Comparison of ENCODE assay signal across 10 cellular contexts in the genomic region with DNA sequence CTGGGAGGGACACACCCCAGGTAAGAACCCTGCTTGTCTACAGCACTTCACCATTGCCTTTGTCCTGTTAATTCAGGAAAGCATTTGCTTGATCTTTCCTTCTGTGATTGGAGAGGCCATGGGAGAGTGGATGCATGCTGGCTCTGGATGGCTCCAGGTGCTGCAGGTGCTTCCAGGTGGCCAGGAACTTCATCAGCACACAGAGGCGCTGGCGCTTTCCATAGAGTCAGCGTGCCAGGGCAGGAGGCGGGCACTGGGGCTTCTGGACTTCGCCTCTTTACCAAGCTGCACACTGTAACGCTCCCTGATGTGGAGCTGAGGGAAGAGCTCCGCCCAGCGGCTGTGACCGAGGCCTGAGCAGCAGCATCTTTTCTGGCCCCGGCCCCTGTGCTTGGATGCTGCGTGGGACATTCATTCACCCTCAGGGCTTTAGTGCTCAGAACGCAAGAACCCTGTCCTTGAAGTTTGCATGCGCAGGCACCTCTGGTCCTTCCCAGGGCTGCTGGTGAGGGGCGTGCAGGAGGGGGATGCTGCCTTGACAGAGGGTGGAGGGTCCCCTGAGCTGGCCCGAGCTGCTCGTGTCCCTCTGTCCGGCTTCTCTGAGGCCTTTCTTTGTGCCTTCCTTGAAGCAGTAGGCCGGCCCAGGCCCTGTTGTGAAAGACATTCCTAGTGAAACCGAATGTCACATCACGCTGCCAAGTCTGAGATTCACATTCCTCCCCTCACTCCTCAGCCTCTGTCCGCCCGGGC. TPM values are rescaled to one million over a fixed set of nuclear protein-coding genes. Genes with fewer than 3 reads are reported as not detected.
DNase-seq lines count a peak whose midpoint lies in the region; ATAC-seq and TF ChIP-seq lines count a peak whose summit lies in the region.
"Had no signal": no experiment of that assay in that cellular context is flagged by ENCODE, and none has a peak within 500 bp of the region (broad histone marks: within the 10 kb centered on the region; RNA-seq: fewer than 3 reads in every experiment).

No MANE protein-coding gene starts in this region.

- no peak for ATAC-seq in CD4-positive, alpha-beta T cell (ENCODE audit: poor library complexity)
- no peak for ATAC-seq in naive thymus-derived CD4-positive, alpha-beta T cell
- no peak for ATAC-seq in GM18867 (IDR thresholded peaks at IDR 0.05; ENCODE audit: unreplicated experiment)
- ATAC-seq in GM21786 (IDR thresholded peaks at IDR 0.05; ENCODE audit: unreplicated experiment): no peak

- no peak overlapping the region for H3K4me3 ChIP-seq in effector memory CD4-positive, alpha-beta T cell (ENCODE audit: insufficient read depth, low read depth, low read length, poor library complexity, severe bottlenecking)
- H3K4me3 ChIP-seq in naive thymus-derived CD4-positive, alpha-beta T cell (ENCODE audit: low read length): no peak overlapping the region
- H3K4me3 ChIP-seq: smooth muscle cell had no signal

- peak overlapping the region; percentile 93 for H3K4me3 Mint-ChIP-seq in CD4-positive, alpha-beta T cell
- H3K4me3 Mint-ChIP-seq in naive thymus-derived CD4-positive, alpha-beta T cell: peak overlapping the region in 4 of 10 donors; percentile 52 to 97 (median 60)

- H3K9me3 Mint-ChIP-seq in CD4-positive, alpha-beta T cell: no peaks in the 10 kb centered on the region
- peaks cover 0 to 8% (median 0%) of the 10 kb centered on the region in 11 donors for H3K9me3 Mint-ChIP-seq in naive thymus-derived CD4-positive, alpha-beta T cell

- peak overlapping the region; percentile 98 for H3K27ac Mint-ChIP-seq in CD4-positive, alpha-beta T cell
- H3K27ac Mint-ChIP-seq in naive thymus-derived CD4-positive, alpha-beta T cell: peak overlapping the region; percentile 99 to 100 (median 100)

- POLR2A ChIA-PET in CD4-positive, alpha-beta T cell (lab: Charles Lee): interaction anchor here (4.2 to 4.9 kb wide), 2 partner anchors 12 to 65 kb away, joined by 71 to 76 read pairs; a partner anchor contains a TSS
- POLR2A ChIA-PET in naive thymus-derived CD4-positive, alpha-beta T cell (lab: Charles Lee): interaction anchor here (0.5 to 7.0 kb wide), 3 partner anchors 10 to 65 kb away, joined by 3 to 71 read pairs (median 44); a partner anchor contains a TSS

- H3K4me1 Mint-ChIP-seq in CD4-positive, alpha-beta T cell (ENCODE audit: low read depth): peaks cover 46% of the 10 kb centered on the region
- H3K4me1 Mint-ChIP-seq in naive thymus-derived CD4-positive, alpha-beta T cell: peaks cover 22 to 54% (median 42%) of the 10 kb centered on the region in 7 donors

- intact Hi-C loops in CD4-positive, alpha-beta T cell (cut with DNase I, micrococcal nuclease): loop anchor here in 1 of 2 experiments (5.0 kb wide), 1 partner anchor 702 kb away; no protein-coding TSS in a partner anchor
- intact Hi-C loops in naive thymus-derived CD4-positive, alpha-beta T cell (cut with micrococcal nuclease): loop anchor here (10.0 kb wide), 3 partner anchors 515 to 655 kb away; a partner anchor contains a TSS

- no peaks in the 10 kb centered on the region for H3K9me3 ChIP-seq in CD4-positive, alpha-beta T cell (ENCODE audit: control insufficient read depth, low read length)
- H3K9me3 ChIP-seq in effector memory CD4-positive, alpha-beta T cell (ENCODE audit: control insufficient read depth, low read length): no peaks in the 10 kb centered on the region
- H3K9me3 ChIP-seq in naive thymus-derived CD4-positive, alpha-beta T cell (ENCODE audit: control insufficient read depth in 2 of 3, low read length in 3 of 3): no peaks in the 10 kb centered on the region

- H3K27ac ChIP-seq in CD4-positive, alpha-beta T cell (ENCODE audit: low read depth, low read length): no peak overlapping the region
- H3K27ac ChIP-seq in effector memory CD4-positive, alpha-beta T cell (ENCODE audit: insufficient read depth, low read length, poor library complexity, severe bottlenecking): peak overlapping the region; percentile 99
- peak overlapping the region; percentile 96 for H3K27ac ChIP-seq in naive thymus-derived CD4-positive, alpha-beta T cell (ENCODE audit: low read depth, low read length)
- H3K27ac ChIP-seq in caudate nucleus (ENCODE audit: low read depth, low read length): no peak overlapping the region

- no peak for TF ChIP-seq CTCF in CD4-positive, alpha-beta T cell (IDR thresholded peaks at IDR 0.05)

- CTCF ChIA-PET in CD4-positive, alpha-beta T cell (lab: Charles Lee): no interaction called here
- CTCF ChIA-PET in naive thymus-derived CD4-positive, alpha-beta T cell (lab: Charles Lee): interaction anchor here (1.0 kb wide), 1 partner anchor 9 kb away, joined by 5 read pairs; no protein-coding TSS in a partner anchor

- H3K27me3 ChIP-seq in CD4-positive, alpha-beta T cell (ENCODE audit: control insufficient read depth, insufficient read depth, low read length): no peaks in the 10 kb centered on the region
- no peaks in the 10 kb centered on the region for H3K27me3 ChIP-seq in effector memory CD4-positive, alpha-beta T cell (replicated peaks; ENCODE audit: control insufficient read depth, insufficient read depth, low read length, poor library complexity, severe bottlenecking)
- H3K27me3 ChIP-seq in naive thymus-derived CD4-positive, alpha-beta T cell (ENCODE audit: control insufficient read depth in 2 of 2, insufficient read depth in 2 of 2, low read length in 2 of 2): no peaks in the 10 kb centered on the region

- peaks cover 2% of the 10 kb centered on the region for H3K36me3 ChIP-seq in effector memory CD4-positive, alpha-beta T cell (ENCODE audit: control insufficient read depth, insufficient read depth, low read length)
- H3K36me3 ChIP-seq in naive thymus-derived CD4-positive, alpha-beta T cell (ENCODE audit: control insufficient read depth in 2 of 3, insufficient read depth in 3 of 3, low read length in 3 of 3): peaks cover 0 to 9% (median 0%) of the 10 kb centered on the region in 3 experiments

- no peak for DNase-seq in CD4-positive, alpha-beta T cell
- DNase-seq in NCI-H2107 (lab: John Stamatoyannopoulos, UW): peak; percentile 24
- DNase-seq in effector memory CD4-positive, alpha-beta T cell: no peak
- DNase-seq in naive thymus-derived CD4-positive, alpha-beta T cell: no peak
- no peak for DNase-seq in nucleus accumbens (lab: John Stamatoyannopoulos, UW)
- DNase-seq in caudate nucleus (lab: John Stamatoyannopoulos, UW): no peak
- DNase-seq: NCI-H2081 treated with DMSO at 0.1 percent for 48 hours had no signal

- peaks cover 30% of the 10 kb centered on the region for H3K36me3 Mint-ChIP-seq in CD4-positive, alpha-beta T cell (ENCODE audit: low read depth)
- H3K36me3 Mint-ChIP-seq in naive thymus-derived CD4-positive, alpha-beta T cell: peaks cover under 1 to 21% (median 13%) of the 10 kb centered on the region in 5 donors

- H3K4me1 ChIP-seq in effector memory CD4-positive, alpha-beta T cell (ENCODE audit: control insufficient read depth, insufficient read depth, low read length, poor library complexity, severe bottlenecking): peaks cover 32% of the 10 kb centered on the region
- H3K4me1 ChIP-seq in naive thymus-derived CD4-positive, alpha-beta T cell (ENCODE audit: control insufficient read depth in 2 of 2, insufficient read depth in 2 of 2, low read length in 2 of 2): peaks cover 21 to 33% of the 10 kb centered on the region in 2 donors

- H3K27me3 Mint-ChIP-seq in CD4-positive, alpha-beta T cell: no peaks in the 10 kb centered on the region
- H3K27me3 Mint-ChIP-seq in naive thymus-derived CD4-positive, alpha-beta T cell: peaks cover 0 to 7% (median 0%) of the 10 kb centered on the region in 5 donors

RNA-seq across cellular contexts. Expression of a gene that starts 1.6 kb away (rescaled TPM):
- 10 to 100 TPM; 77.8 to 87.1 TPM for total RNA-seq in CD4-positive, alpha-beta T cell
- total RNA-seq in naive thymus-derived CD4-positive, alpha-beta T cell: 100 to 1,000 TPM in 3 of 5 experiments, 10 to 100 TPM in 2; 84.8 to 116 (median 100) TPM
- 10 to 100 TPM; 46.7 to 49.5 TPM for polyA plus RNA-seq in naive thymus-derived CD4-positive, alpha-beta T cell

RNA-seq across cellular contexts. Expression of a gene that starts 43.6 kb away (rescaled TPM):
- total RNA-seq in CD4-positive, alpha-beta T cell: not detected
- not detected for total RNA-seq in naive thymus-derived CD4-positive, alpha-beta T cell
- not detected for polyA plus RNA-seq in naive thymus-derived CD4-positive, alpha-beta T cell
- total RNA-seq: smooth muscle cell had no signal

Comparison
In these comparisons a context has a peak if more than half of its experiments do, and no peak if none do; other contexts are left out.
1. H3K27ac ChIP-seq: peak in effector memory CD4-positive, alpha-beta T cell (single experiment) and naive thymus-derived CD4-positive, alpha-beta T cell (single experiment); none in CD4-positive, alpha-beta T cell (single experiment) and caudate nucleus (single experiment).